9 cellular contexts compared by ENCODE assay signal in genomic region chr19:13865578-13866462, GRCh38. TPM values are rescaled to one million over a fixed set of nuclear protein-coding genes. Genes with fewer than 3 reads are reported as not detected.
DNase-seq lines count a peak whose midpoint lies in the region; ATAC-seq and TF ChIP-seq lines count a peak whose summit lies in the region.
"Had no signal": no experiment of that assay in that cellular context is flagged by ENCODE, and none has a peak within 500 bp of the region (broad histone marks: within the 10 kb centered on the region; RNA-seq: fewer than 3 reads in every experiment).

No MANE protein-coding gene starts in this region.

- H3K4me2 ChIP-seq in trophoblast cell (ENCODE audit: low read length) = peak overlapping the region; percentile 79

- no peak overlapping the region for H2AK5ac ChIP-seq in trophoblast cell (ENCODE audit: low read length)

- peak overlapping the region; percentile 31 for H3K4me3 ChIP-seq in RWPE2 (ENCODE audit: severe bottlenecking)
- peak overlapping the region; percentile 51 to 62 for H3K4me3 ChIP-seq in esophagus (ENCODE audit: low read depth in 1 of 2, low read length in 2 of 2)
- peak overlapping the region; percentile 73 for H3K4me3 ChIP-seq in trophoblast cell (ENCODE audit: low read depth, low read length)

- peaks cover 8% of the 10 kb centered on the region for H3K79me2 ChIP-seq in trophoblast cell (ENCODE audit: control insufficient read depth, insufficient read depth, low read length, poor library complexity)

- peak overlapping the region; percentile 25 for H2BK5ac ChIP-seq in trophoblast cell (ENCODE audit: low read depth, low read length, poor library complexity)

- H3K18ac ChIP-seq in trophoblast cell (ENCODE audit: low read length) = peak overlapping the region; percentile 76

- H3K4ac ChIP-seq in trophoblast cell (ENCODE audit: low read depth, low read length) = no peak overlapping the region

- peak overlapping the region; percentile 77 for H4K91ac ChIP-seq in trophoblast cell (ENCODE audit: low read depth, low read length)

- peak overlapping the region; percentile 68 for H4K8ac ChIP-seq in trophoblast cell (ENCODE audit: low read depth, low read length)

- H4K12ac ChIP-seq in trophoblast cell (ENCODE audit: low read depth, low read length) = peak overlapping the region; percentile 49

- H3K4me1 ChIP-seq in RWPE2 (ENCODE audit: insufficient read depth, poor library complexity, severe bottlenecking) (peaks cover 5% of the 10 kb centered on the region), esophagus (ENCODE audit: control insufficient read depth in 2 of 2, insufficient read depth in 2 of 2, low read length in 1 of 2) (peaks cover 0 to 5% of the 10 kb centered on the region in 2 donors), trophoblast cell (ENCODE audit: control insufficient read depth in 1 of 2, insufficient read depth in 2 of 2, low read length in 2 of 2) (peaks cover 11 to 12% of the 10 kb centered on the region in 2 experiments)

- H3K27ac ChIP-seq in RWPE2 (ENCODE audit: poor library complexity, severe bottlenecking) (no peak overlapping the region), esophagus (ENCODE audit: low read depth in 2 of 2, low read length in 1 of 2) (peak overlapping the region in 1 of 2 donors; percentile 10), trophoblast cell (ENCODE audit: low read depth, low read length) (no peak overlapping the region)
- H3K27ac ChIP-seq: C4-2B had no signal

- H2BK120ac ChIP-seq in trophoblast cell (ENCODE audit: insufficient read depth, low read length, poor library complexity) = peak overlapping the region; percentile 19

- peak overlapping the region; percentile 18 for H3K14ac ChIP-seq in trophoblast cell (ENCODE audit: low read length)

- no peak overlapping the region for H3K23ac ChIP-seq in trophoblast cell (ENCODE audit: low read length)

- H3K27me3 ChIP-seq in RWPE2 (ENCODE audit: insufficient read depth, poor library complexity, severe bottlenecking) (peaks cover 4% of the 10 kb centered on the region), esophagus (ENCODE audit: control insufficient read depth in 1 of 2, insufficient read depth in 2 of 2, low read length in 2 of 2) (peaks cover 0 to 2% of the 10 kb centered on the region in 2 donors), trophoblast cell (ENCODE audit: insufficient read depth, low read length) (peaks cover 6% of the 10 kb centered on the region)

- WGBS in esophagus, 2 donors = 2% methylated on average over 56 to 81 of the region's 81 CpGs
- no CpG with 5 or more reads among the region's 81 CpGs for WGBS in trophoblast cell (ENCODE audit: extremely low coverage, insufficient coverage, insufficient read length)

- no peak overlapping the region for H2BK12ac ChIP-seq in trophoblast cell (ENCODE audit: low read length)

- H3K79me1 ChIP-seq in trophoblast cell (ENCODE audit: low read length) = peaks cover 9% of the 10 kb centered on the region

- no peak overlapping the region for H3K9ac ChIP-seq in trophoblast cell (ENCODE audit: low read length)

- DNase-seq in NCI-H146 (lab: John Stamatoyannopoulos, UW) = peak; percentile 69
- DNase-seq in NCI-H146 treated with DMSO at 0.1 percent for 48 hours (lab: John Stamatoyannopoulos, UW; ENCODE audit: unreplicated experiment) = no peak
- DNase-seq in RWPE2 (ENCODE audit: low spot score) = peak; percentile 59
- no peak for DNase-seq in trophoblast cell
- DNase-seq in Ammon's horn (ENCODE audit: low spot score) = no peak

- ATAC-seq in RWPE2 (ENCODE audit: low read depth) = no peak
- no peak for ATAC-seq in GM19463 (IDR thresholded peaks at IDR 0.05; ENCODE audit: unreplicated experiment)
- ATAC-seq in HG02678 (IDR thresholded peaks at IDR 0.05; ENCODE audit: unreplicated experiment) = no peak

- no peak for TF ChIP-seq CTCF in RWPE2 (IDR thresholded peaks at IDR 0.05; ENCODE audit: poor library complexity, severe bottlenecking)

- H3K36me3 ChIP-seq in RWPE2 (ENCODE audit: low read depth) (no peaks in the 10 kb centered on the region), esophagus (ENCODE audit: control insufficient read depth in 2 of 2, insufficient read depth in 2 of 2, low read length in 1 of 2) (no peaks in the 10 kb centered on the region), trophoblast cell (ENCODE audit: control insufficient read depth in 1 of 2, insufficient read depth in 2 of 2, low read length in 2 of 2) (no peaks in the 10 kb centered on the region)

- no peak overlapping the region for H2AFZ ChIP-seq in trophoblast cell (ENCODE audit: insufficient read depth, low read length, poor library complexity)

- H3K9me3 ChIP-seq in RWPE2 (ENCODE audit: severe bottlenecking) = no peaks in the 10 kb centered on the region
- no peaks in the 10 kb centered on the region for H3K9me3 ChIP-seq in esophagus (ENCODE audit: control insufficient read depth in 2 of 2, insufficient read depth in 1 of 2, low read depth in 1 of 2, low read length in 1 of 2)
- peaks cover 2% of the 10 kb centered on the region for H3K9me3 ChIP-seq in trophoblast cell (ENCODE audit: insufficient read depth, low read depth, low read length)

RNA-seq across cellular contexts. Expression of gene NANOS3, which starts 11.1 kb away (rescaled TPM):
- not detected for polyA plus RNA-seq in esophagus
- polyA plus RNA-seq in trophoblast cell (2013) = 1.8 and 2.0 TPM in 2 replicates

RNA-seq across cellular contexts. Expression of gene BRME1, which starts 40.1 kb away (rescaled TPM):
- polyA plus RNA-seq in esophagus = 10 to 100 TPM in 1 of 2 donors, 1 to 10 TPM in 1; 7.5 to 13.0 TPM
- 1.1 TPM in 2 replicates for polyA plus RNA-seq in trophoblast cell (2013)

RNA-seq across cellular contexts. Expression of gene CC2D1A, which starts 40.2 kb away (rescaled TPM):
- 10 to 100 TPM; 34.0 to 58.9 TPM for polyA plus RNA-seq in esophagus
- 17.6 and 17.8 TPM in 2 replicates for polyA plus RNA-seq in trophoblast cell (2013)

Comparison
In these comparisons a context has a peak if more than half of its experiments do, and no peak if none do; other contexts are left out.
1. DNase-seq: peak in NCI-H146 (single experiment) and RWPE2 (single experiment); none in NCI-H146 treated with DMSO at 0.1 percent for 48 hours (single experiment), trophoblast cell (0 of 2) and Ammon's horn (single experiment).
2. Peak in every context shown above with its lines, with median percentiles within 50 percentile points of each other: H3K4me3 ChIP-seq.